Comparison of ENCODE assay signal across 7 cellular contexts in the genomic region with DNA sequence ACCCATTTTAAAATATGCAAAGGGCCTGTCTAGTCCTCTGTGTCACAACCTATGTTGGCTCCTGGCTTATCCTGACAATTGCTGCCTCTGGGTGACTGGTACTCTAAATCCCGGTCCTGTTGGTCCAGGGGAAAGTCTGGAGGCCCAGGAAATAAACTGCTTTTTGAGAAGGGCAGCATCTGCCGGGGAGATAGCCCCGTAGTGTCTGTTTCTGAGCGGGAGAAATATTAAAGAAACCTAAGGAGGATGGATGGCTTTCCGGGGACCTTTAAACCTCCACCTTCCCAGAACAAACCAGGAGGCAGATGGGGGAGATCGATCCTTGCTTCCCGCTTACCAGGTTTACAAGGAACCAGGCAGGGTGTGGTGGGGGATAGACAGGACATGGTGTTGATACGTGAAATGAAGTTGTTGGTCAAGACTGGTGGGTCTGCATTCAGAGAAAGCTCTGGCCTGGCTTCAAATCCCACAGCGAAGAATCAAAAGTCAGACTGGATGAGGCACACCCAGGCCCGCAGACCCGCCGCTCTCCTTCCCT. TPM values are rescaled to one million over a fixed set of nuclear protein-coding genes. Genes with fewer than 3 reads are reported as not detected.
A peak's percentile ranks its signal among the peaks of the same experiment; 100 is the strongest.
DNase-seq lines count a peak whose midpoint lies in the region; ATAC-seq and TF ChIP-seq lines count a peak whose summit lies in the region.
"Had no signal": no experiment of that assay in that cellular context is flagged by ENCODE, and none has a peak within 500 bp of the region (broad histone marks: within the 10 kb centered on the region; RNA-seq: fewer than 3 reads in every experiment).

No MANE protein-coding gene starts in this region.

- H3K4me1 Mint-ChIP-seq in activated T-cell treated with anti-CD3 and anti-CD28 coated beads, Interleukin-2, amount 50 U/mL, for 4 hours (ENCODE audit: low read depth), result peaks cover 33% of the 10 kb centered on the region

- intact Hi-C loops in left lung (cut with DNase I), result no loop called here

- peaks cover 0 to 22% of the 10 kb centered on the region in 2 donors for H3K4me1 ChIP-seq in left lung

- no peaks in the 10 kb centered on the region for H3K36me3 ChIP-seq in left lung

- no peaks in the 10 kb centered on the region for H3K9me3 ChIP-seq in left lung

- peak overlapping the region; percentile 82 to 89 for H3K27ac ChIP-seq in left lung

- peak in 1 of 2 donors; percentile 6 for ATAC-seq in activated T-cell treated with anti-CD3 and anti-CD28 coated beads, Interleukin-2, amount 50 U/mL, for 4 hours
- ATAC-seq in left lung (no peak), GM19035 (IDR thresholded peaks at IDR 0.05; ENCODE audit: unreplicated experiment) (no peak), HG02852 (IDR thresholded peaks at IDR 0.05; ENCODE audit: unreplicated experiment) (no peak)
- ATAC-seq: left colon had no signal

- TF ChIP-seq CTCF in AG09309 (IDR thresholded peaks at IDR 0.05; ENCODE audit: control insufficient read depth, insufficient read depth, low read depth, low read length, missing control alignments) (no peak), left lung (IDR thresholded peaks at IDR 0.05) (no peak)

- H3K27me3 Mint-ChIP-seq in activated T-cell treated with anti-CD3 and anti-CD28 coated beads, Interleukin-2, amount 50 U/mL, for 4 hours (ENCODE audit: low read depth), result peaks cover 15% of the 10 kb centered on the region

- DNase-seq in AG09309 (ENCODE audit: low read depth) (no peak), left lung (no peak), AG08395 (ENCODE audit: low spot score) (no peak)
- DNase-seq in activated T-cell treated with anti-CD3 and anti-CD28 coated beads, Interleukin-2, amount 50 U/mL, for 4 hours, result no peak
- DNase-seq: left colon had no signal

- H3K4me3 ChIP-seq in AG09309 (ENCODE audit: control insufficient read depth, low read depth, low read length) (peak overlapping the region; percentile 64), left lung (peak overlapping the region; percentile 51 to 63)

- peak overlapping the region; percentile 96 for H3K4me3 Mint-ChIP-seq in activated T-cell treated with anti-CD3 and anti-CD28 coated beads, Interleukin-2, amount 50 U/mL, for 4 hours

- no peaks in the 10 kb centered on the region for H3K36me3 Mint-ChIP-seq in activated T-cell treated with anti-CD3 and anti-CD28 coated beads, Interleukin-2, amount 50 U/mL, for 4 hours (ENCODE audit: insufficient read depth)

- peaks cover 29 to 98% of the 10 kb centered on the region in 2 donors for H3K27me3 ChIP-seq in left lung

- no peaks in the 10 kb centered on the region for H3K9me3 Mint-ChIP-seq in activated T-cell treated with anti-CD3 and anti-CD28 coated beads, Interleukin-2, amount 50 U/mL, for 4 hours

RNA-seq across cellular contexts. Expression of a gene that starts 3.8 kb away (rescaled TPM):
- total RNA-seq in activated T-cell treated with anti-CD3 and anti-CD28 coated beads, Interleukin-2, amount 50 U/mL, for 4 hours, result 10 to 100 TPM; 12.9 to 21.3 (median 12.9) TPM
- total RNA-seq in left lung, result 10 to 100 TPM in 1 of 2 donors, 1 to 10 TPM in 1; 9.7 to 11.8 TPM

RNA-seq across cellular contexts. Expression of a gene that starts 10.3 kb away (rescaled TPM):
- total RNA-seq in activated T-cell treated with anti-CD3 and anti-CD28 coated beads, Interleukin-2, amount 50 U/mL, for 4 hours, result not detected
- not detected for total RNA-seq in left lung
- total RNA-seq: left colon had no signal

RNA-seq across cellular contexts. Expression of a gene that starts 37.0 kb away (rescaled TPM):
- total RNA-seq in activated T-cell treated with anti-CD3 and anti-CD28 coated beads, Interleukin-2, amount 50 U/mL, for 4 hours, result 1 to 10 TPM in 2 of 3 donors, under 1 TPM in 1; 0.94 to 1.6 (median 1.4) TPM
- total RNA-seq in left lung, result 1 to 10 TPM; 4.5 to 4.8 TPM

RNA-seq across cellular contexts. Expression of a gene that starts 48.9 kb away (rescaled TPM):
- total RNA-seq in activated T-cell treated with anti-CD3 and anti-CD28 coated beads, Interleukin-2, amount 50 U/mL, for 4 hours, result 1 to 10 TPM in 1 of 3 donors, under 1 TPM in 2; 0.50 to 1.0 (median 0.81) TPM
- total RNA-seq in left lung, result 10 to 100 TPM; 10.4 to 15.0 TPM

RNA-seq across cellular contexts. Expression of a gene that starts 52.5 kb away (rescaled TPM):
- total RNA-seq in activated T-cell treated with anti-CD3 and anti-CD28 coated beads, Interleukin-2, amount 50 U/mL, for 4 hours, result under 1 TPM in 1 of 3 donors, not detected in 2; 0.08 TPM
- total RNA-seq in left lung, result 1 to 10 TPM; 3.3 to 4.2 TPM
